In the genomic region with DNA sequence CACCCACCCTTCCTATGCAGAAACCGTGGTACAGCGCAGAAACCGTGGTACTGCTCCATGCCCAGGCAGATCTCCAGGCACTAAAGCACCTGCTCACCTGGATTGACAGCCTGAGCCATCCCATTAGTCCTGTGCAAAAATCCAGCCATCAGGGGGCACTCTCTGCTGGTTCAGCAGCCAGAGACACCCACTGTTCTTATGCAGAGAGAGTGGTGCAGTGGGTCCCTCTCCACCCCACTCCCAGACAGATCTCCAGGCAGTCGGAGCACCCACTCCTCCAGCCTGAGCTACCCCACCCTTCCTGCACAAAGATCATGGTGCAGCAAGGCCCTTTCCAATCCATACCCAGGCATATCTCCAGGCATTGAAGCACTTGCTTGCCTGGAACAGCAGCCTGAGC, we compare ENCODE assay signal across 18 cellular contexts.
"Had no signal": no experiment of that assay in that cellular context is flagged by ENCODE, and none has a peak within 500 bp of the region (broad histone marks: within the 10 kb centered on the region; RNA-seq: fewer than 3 reads in every experiment).

No MANE protein-coding gene starts in this region.

- H3K27ac ChIP-seq: breast epithelium, left lung, tibial nerve had no signal

- H3K4me1 Mint-ChIP-seq: activated naive CD8-positive, alpha-beta T cell treated with anti-CD3 and anti-CD28 coated beads, Interleukin-2, amount 10 ng/mL, durations not matched to agents 7 days and 5 days; memory B cell; stimulated activated naive B cell treated with anti-CD40 and anti-IgM and Interleukin-4, amounts not matched to agents 10 μg/mL and 1 μg/mL and 100 μg/mL, for 72 hours had no signal

- DNase-seq: activated CD4-positive, alpha-beta T cell treated with anti-CD3 and anti-CD28 coated beads, Interleukin-2, amount 50 U/mL, for 48 hours; activated naive CD8-positive, alpha-beta T cell treated with anti-CD3 and anti-CD28 coated beads, Interleukin-2, amount 10 ng/mL, durations not matched to agents 7 days and 5 days; activated T-cell treated with anti-CD3 and anti-CD28 coated beads, Interleukin-2, amount 50 U/mL, for 72 hours; aorta; dermis blood vessel endothelial cell; glutamatergic neuron; left lung; stimulated activated CD4-positive, alpha-beta T cell treated with anti-CD3 and anti-CD28 coated beads, Interleukin-2, amount 100 ng/mL, for 24 hours; stimulated activated naive B cell treated with anti-CD40 and anti-IgM and Interleukin-4, amounts not matched to agents 10 μg/mL and 1 μg/mL and 100 μg/mL, for 72 hours had no signal

- H3K4me1 ChIP-seq: breast epithelium, left lung, tibial nerve had no signal

- H3K4me3 Mint-ChIP-seq: activated naive CD8-positive, alpha-beta T cell treated with anti-CD3 and anti-CD28 coated beads, Interleukin-2, amount 10 ng/mL, durations not matched to agents 7 days and 5 days; activated T-cell treated with anti-CD3 and anti-CD28 coated beads, Interleukin-2, amount 50 U/mL, for 72 hours; memory B cell; natural killer cell treated with Interleukin-12 subunit alpha and Interleukin-12 subunit beta and Interleukin-15 and Interleukin-18, amount 100 ng/mL, for 72 hours; stimulated activated naive B cell treated with anti-CD40 and anti-IgM and Interleukin-4, amounts not matched to agents 10 μg/mL and 1 μg/mL and 100 μg/mL, for 72 hours had no signal

- H3K27me3 Mint-ChIP-seq: natural killer cell treated with Interleukin-12 subunit alpha and Interleukin-12 subunit beta and Interleukin-15 and Interleukin-18, amount 100 ng/mL, for 72 hours; stimulated activated naive B cell treated with anti-CD40 and anti-IgM and Interleukin-4, amounts not matched to agents 10 μg/mL and 1 μg/mL and 100 μg/mL, for 72 hours had no signal

- H3K4me3 ChIP-seq: breast epithelium, left lung, tibial nerve had no signal

- FAIRE-seq: endometrium, keratinocyte had no signal

- H3K36me3 ChIP-seq: breast epithelium, left lung, tibial nerve had no signal

- ATAC-seq: activated CD4-positive, CD25-positive, alpha-beta regulatory T cell treated with anti-CD3 and anti-CD28 coated beads, Interleukin-2, amount 50 U/mL, for 24 hours; activated T-cell treated with anti-CD3 and anti-CD28 coated beads, Interleukin-2, amount 50 U/mL, for 72 hours; esophagus mucosa; left lung; natural killer cell treated with Interleukin-12 subunit alpha and Interleukin-12 subunit beta and Interleukin-15 and Interleukin-18, amount 100 ng/mL, for 72 hours; sciatic nerve; stimulated activated naive B cell treated with anti-CD40 and anti-IgM and Interleukin-4, amounts not matched to agents 10 μg/mL and 1 μg/mL and 100 μg/mL, for 72 hours had no signal

- H3K27me3 ChIP-seq: breast epithelium, left lung, tibial nerve had no signal

- H3K27ac Mint-ChIP-seq: activated naive CD8-positive, alpha-beta T cell treated with anti-CD3 and anti-CD28 coated beads, Interleukin-2, amount 10 ng/mL, durations not matched to agents 7 days and 5 days; activated T-cell treated with anti-CD3 and anti-CD28 coated beads, Interleukin-2, amount 50 U/mL, for 72 hours; memory B cell; natural killer cell treated with Interleukin-12 subunit alpha and Interleukin-12 subunit beta and Interleukin-15 and Interleukin-18, amount 100 ng/mL, for 72 hours; stimulated activated naive B cell treated with anti-CD40 and anti-IgM and Interleukin-4, amounts not matched to agents 10 μg/mL and 1 μg/mL and 100 μg/mL, for 72 hours had no signal

- H3K36me3 Mint-ChIP-seq: activated naive CD8-positive, alpha-beta T cell treated with anti-CD3 and anti-CD28 coated beads, Interleukin-2, amount 10 ng/mL, durations not matched to agents 7 days and 5 days; stimulated activated naive B cell treated with anti-CD40 and anti-IgM and Interleukin-4, amounts not matched to agents 10 μg/mL and 1 μg/mL and 100 μg/mL, for 72 hours had no signal
